In genomic region chr4:48248559-48248953, GRCh38 we compare ENCODE assay signal across 26 cellular contexts. TPM values are rescaled to one million over a fixed set of nuclear protein-coding genes. Genes with fewer than 3 reads are reported as not detected.
DNase-seq lines count a peak whose midpoint lies in the region; ATAC-seq and TF ChIP-seq lines count a peak whose summit lies in the region.
"Had no signal": no experiment of that assay in that cellular context is flagged by ENCODE, and none has a peak within 500 bp of the region (broad histone marks: within the 10 kb centered on the region; RNA-seq: fewer than 3 reads in every experiment).

No MANE protein-coding gene starts in this region.

- peaks cover 20% of the 10 kb centered on the region; the same call in 1 of the 2 replicates for H4K20me1 ChIP-seq in SU-DHL-6 (ENCODE audit: low read depth, low read length)

- peaks cover 15% of the 10 kb centered on the region for H3K36me3 ChIP-seq in SU-DHL-6 (ENCODE audit: low read length)
- H3K36me3 ChIP-seq: Peyer's patch, tibial artery had no signal

- H3K36me3 Mint-ChIP-seq in type B pancreatic cell = no peaks in the 10 kb centered on the region
- H3K36me3 Mint-ChIP-seq: activated naive CD4-positive, alpha-beta T cell treated with anti-CD3 and anti-CD28 coated beads, Interleukin-2, amount 10 ng/mL, durations not matched to agents 7 days and 5 days; brain; natural killer cell treated with Interleukin-12 subunit alpha and Interleukin-12 subunit beta and Interleukin-15 and Interleukin-18, amount 100 ng/mL, for 72 hours had no signal

- ATAC-seq in GM18909 (IDR thresholded peaks at IDR 0.05; ENCODE audit: poor library complexity, unreplicated experiment) = peak; percentile 49
- peak; percentile 45 for ATAC-seq in HG02759 (IDR thresholded peaks at IDR 0.05; ENCODE audit: unreplicated experiment)
- ATAC-seq: activated CD8-positive, alpha-beta T cell treated with anti-CD3 and anti-CD28 coated beads for 36 hours; natural killer cell treated with Interleukin-12 subunit alpha and Interleukin-12 subunit beta and Interleukin-15 and Interleukin-18, amount 100 ng/mL, for 72 hours had no signal

- peak overlapping the region; percentile 18 for H3K4me2 ChIP-seq in SU-DHL-6 (ENCODE audit: low read depth, low read length, poor library complexity, severe bottlenecking)
- H3K4me2 ChIP-seq: hepatocyte had no signal

- H3K27me3 Mint-ChIP-seq in type B pancreatic cell = no peaks in the 10 kb centered on the region
- H3K27me3 Mint-ChIP-seq: activated CD8-positive, alpha-beta T cell treated with anti-CD3 and anti-CD28 coated beads for 36 hours; activated naive CD4-positive, alpha-beta T cell treated with anti-CD3 and anti-CD28 coated beads, Interleukin-2, amount 10 ng/mL, durations not matched to agents 7 days and 5 days; natural killer cell treated with Interleukin-12 subunit alpha and Interleukin-12 subunit beta and Interleukin-15 and Interleukin-18, amount 100 ng/mL, for 72 hours had no signal

- H3K79me2 ChIP-seq in SU-DHL-6 (ENCODE audit: insufficient read depth, low read length) = peaks cover 100% of the 10 kb centered on the region

- no peak overlapping the region for H3K9ac ChIP-seq in SU-DHL-6 (ENCODE audit: low read length)

- no peaks in the 10 kb centered on the region for H3K9me3 ChIP-seq in SU-DHL-6 (ENCODE audit: insufficient read depth, low read length)
- H3K9me3 ChIP-seq: Peyer's patch, tibial artery had no signal

- H3K4me3 Mint-ChIP-seq in type B pancreatic cell = no peak overlapping the region
- H3K4me3 Mint-ChIP-seq: activated CD8-positive, alpha-beta T cell treated with anti-CD3 and anti-CD28 coated beads for 36 hours; activated naive CD4-positive, alpha-beta T cell treated with anti-CD3 and anti-CD28 coated beads, Interleukin-2, amount 10 ng/mL, durations not matched to agents 7 days and 5 days; activated T-helper 1 cell treated with anti-CD3 and anti-CD28 coated beads, Interleukin-12 subunit alpha, Interleukin-12 subunit beta, Interleukin-2, Interleukin-4 antibody, amounts not matched to agents 30 ng/mL and 10 ng/mL and 1 ng/mL, durations not matched to agents 14 hours and 24 hours and 36 hours; brain; natural killer cell treated with Interleukin-12 subunit alpha and Interleukin-12 subunit beta and Interleukin-15 and Interleukin-18, amount 100 ng/mL, for 72 hours had no signal

- no peaks in the 10 kb centered on the region for H3K9me2 ChIP-seq in SU-DHL-6 (replicated peaks; ENCODE audit: insufficient read depth, low read length)

- peak overlapping the region; percentile 35 for H3K27ac Mint-ChIP-seq in type B pancreatic cell
- H3K27ac Mint-ChIP-seq: activated CD8-positive, alpha-beta T cell treated with anti-CD3 and anti-CD28 coated beads for 36 hours; activated naive CD4-positive, alpha-beta T cell treated with anti-CD3 and anti-CD28 coated beads, Interleukin-2, amount 10 ng/mL, durations not matched to agents 7 days and 5 days; activated T-helper 1 cell treated with anti-CD3 and anti-CD28 coated beads, Interleukin-12 subunit alpha, Interleukin-12 subunit beta, Interleukin-2, Interleukin-4 antibody, amounts not matched to agents 30 ng/mL and 10 ng/mL and 1 ng/mL, durations not matched to agents 14 hours and 24 hours and 36 hours; brain; natural killer cell treated with Interleukin-12 subunit alpha and Interleukin-12 subunit beta and Interleukin-15 and Interleukin-18, amount 100 ng/mL, for 72 hours had no signal

- H3K27ac ChIP-seq in SU-DHL-6 (ENCODE audit: low read depth, low read length) = peak overlapping the region; percentile 15; the same call in 1 of the 2 replicates
- H3K27ac ChIP-seq: dorsolateral prefrontal cortex, hepatocyte, Peyer's patch, tibial artery had no signal

- no peaks in the 10 kb centered on the region for H3K27me3 ChIP-seq in SU-DHL-6 (ENCODE audit: low read length)
- H3K27me3 ChIP-seq: dorsolateral prefrontal cortex, hepatocyte, Peyer's patch, tibial artery had no signal

- H3K4me1 Mint-ChIP-seq in type B pancreatic cell (ENCODE audit: unreplicated experiment) = no peaks in the 10 kb centered on the region
- H3K4me1 Mint-ChIP-seq: activated naive CD4-positive, alpha-beta T cell treated with anti-CD3 and anti-CD28 coated beads, Interleukin-2, amount 10 ng/mL, durations not matched to agents 7 days and 5 days; brain had no signal

- TF ChIP-seq CTCF in SU-DHL-6 (IDR thresholded peaks at IDR 0.05; ENCODE audit: insufficient read depth, low read length, poor library complexity, severe bottlenecking) (no peak), type B pancreatic cell (conservative IDR thresholded peaks at IDR 0.05) (no peak)

- DNase-seq in type B pancreatic cell (ENCODE audit: extremely low spot score, unreplicated experiment) = no peak
- DNase-seq in NCI-H2081 treated with DMSO at 0.1 percent for 48 hours (lab: John Stamatoyannopoulos, UW) = no peak
- DNase-seq in activated gamma-delta T cell treated with Interleukin-2 at 50 U/mL for 16 hours = no peak
- no peak for DNase-seq in Kasumi-1 (lab: John Stamatoyannopoulos, UW)
- DNase-seq: activated CD8-positive, alpha-beta memory T cell treated with anti-CD3 and anti-CD28 coated beads, Interleukin-2, amount 50 U/mL, for 48 hours; activated CD8-positive, alpha-beta T cell treated with anti-CD3 and anti-CD28 coated beads for 36 hours; activated naive CD4-positive, alpha-beta T cell treated with anti-CD3 and anti-CD28 coated beads, Interleukin-2, amount 10 ng/mL, durations not matched to agents 7 days and 5 days; amniotic stem cell; dorsolateral prefrontal cortex; EL; KBM-7; NCI-H1436; NCI-H226; NCI-H748 treated with DMSO at 0.1 percent for 48 hours; occipital lobe; Peyer's patch; SHP77 treated with DMSO at 0.1 percent for 48 hours; stimulated activated CD4-positive, alpha-beta T cell treated with anti-CD3 and anti-CD28 coated beads, Interleukin-4, amount 100 ng/mL, for 24 hours; tibial artery had no signal

- no peak overlapping the region for H3K4me3 ChIP-seq in SU-DHL-6 (ENCODE audit: insufficient read depth, low read length, poor library complexity, severe bottlenecking)
- H3K4me3 ChIP-seq: dorsolateral prefrontal cortex, hepatocyte, Peyer's patch, tibial artery had no signal

- H2AFZ ChIP-seq in SU-DHL-6 (ENCODE audit: low read depth, low read length, severe bottlenecking) = no peak overlapping the region
- H2AFZ ChIP-seq: hepatocyte had no signal

- no peaks in the 10 kb centered on the region for H3K9me3 Mint-ChIP-seq in type B pancreatic cell
- H3K9me3 Mint-ChIP-seq: activated naive CD4-positive, alpha-beta T cell treated with anti-CD3 and anti-CD28 coated beads, Interleukin-2, amount 10 ng/mL, durations not matched to agents 7 days and 5 days; activated T-helper 1 cell treated with anti-CD3 and anti-CD28 coated beads, Interleukin-12 subunit alpha, Interleukin-12 subunit beta, Interleukin-2, Interleukin-4 antibody, amounts not matched to agents 30 ng/mL and 10 ng/mL and 1 ng/mL, durations not matched to agents 14 hours and 24 hours and 36 hours had no signal

- 0 out of 2 replicates have a peak, but pooled peaks cover 5% of the 10 kb centered on the region for H3F3A ChIP-seq in SU-DHL-6 (ENCODE audit: insufficient read depth)

RNA-seq across cellular contexts. Expression of gene TEC, which starts 21.1 kb away (rescaled TPM):
- total RNA-seq in type B pancreatic cell (ENCODE audit: low replicate concordance) = 1.8 and 3.8 TPM in 2 replicates
